ENCODE assay signal across 17 cellular contexts in the genomic region with DNA sequence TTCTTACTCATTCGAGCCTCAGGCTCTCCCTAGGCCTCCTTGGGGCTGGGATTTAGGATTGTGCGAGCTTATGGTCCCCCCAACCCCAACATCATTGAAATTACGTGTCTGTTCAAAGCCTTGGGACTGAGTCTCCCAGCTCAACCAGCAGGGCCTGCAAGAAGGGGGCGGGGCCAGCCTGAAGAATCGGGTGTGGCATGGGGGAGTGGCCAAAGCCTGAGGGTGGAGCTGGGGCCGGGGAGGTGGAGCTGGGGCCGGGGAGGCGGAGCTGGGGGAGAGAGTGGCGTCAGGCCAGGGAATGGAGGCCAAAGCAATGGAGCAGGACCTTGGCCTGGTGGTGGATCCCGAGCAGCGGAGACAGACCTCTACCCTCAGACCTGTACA. TPM values are rescaled to one million over a fixed set of nuclear protein-coding genes. Genes with fewer than 3 reads are reported as not detected.
DNase-seq lines count a peak whose midpoint lies in the region; TF ChIP-seq lines count a peak whose summit lies in the region.
"Had no signal": no experiment of that assay in that cellular context is flagged by ENCODE, and none has a peak within 500 bp of the region (broad histone marks: within the 10 kb centered on the region; RNA-seq: fewer than 3 reads in every experiment).

No MANE protein-coding gene starts in this region.

- TF ChIP-seq CTCF in glutamatergic neuron (IDR thresholded peaks at IDR 0.05; ENCODE audit: partially characterized antibody, unreplicated experiment) (no peak), osteoblast (IDR thresholded peaks at IDR 0.05; ENCODE audit: extremely low read depth, low read depth, low read length) (no peak), GM10266 (IDR thresholded peaks at IDR 0.05; ENCODE audit: control insufficient read depth, insufficient read depth, low read depth, missing control alignments) (no peak), OCI-LY7 (conservative IDR thresholded peaks at IDR 0.05; ENCODE audit: low read length) (no peak)

- H3K9me3 Mint-ChIP-seq in glutamatergic neuron (ENCODE audit: unreplicated experiment), result peaks cover 15% of the 10 kb centered on the region

- peaks cover 26% of the 10 kb centered on the region for H3K36me3 Mint-ChIP-seq in glutamatergic neuron (ENCODE audit: unreplicated experiment)
- H3K36me3 Mint-ChIP-seq: CD4-positive, CD25-positive, alpha-beta regulatory T cell had no signal

- H3K9ac ChIP-seq in ES-I3 (ENCODE audit: low read depth, low read length) (peak overlapping the region; percentile 61), HUES64 (ENCODE audit: low read depth, low read length) (peak overlapping the region; percentile 85)
- H3K9ac ChIP-seq: KMS-11 had no signal

- H3K27me3 Mint-ChIP-seq in glutamatergic neuron (ENCODE audit: unreplicated experiment), result peaks cover 10% of the 10 kb centered on the region

- CTCF ChIA-PET in OCI-LY7 (lab: Charles Lee; ENCODE audit: unreplicated experiment), result no interaction called here

- peak overlapping the region; percentile 51 for H2AFZ ChIP-seq in osteoblast (ENCODE audit: low read length)
- no peak overlapping the region for H2AFZ ChIP-seq in OCI-LY7 (ENCODE audit: low read length)

- H4K20me1 ChIP-seq in osteoblast (ENCODE audit: insufficient read depth, low read length) (no peaks in the 10 kb centered on the region), OCI-LY7 (ENCODE audit: insufficient read depth, low read length) (no peaks in the 10 kb centered on the region)

- H3K4me3 ChIP-seq in HUES64 (ENCODE audit: low read length) (peak overlapping the region; percentile 76), osteoblast (ENCODE audit: insufficient read depth, low read length) (no peak overlapping the region), OCI-LY7 (ENCODE audit: low read depth, low read length, poor library complexity, severe bottlenecking) (no peak overlapping the region)
- H3K4me3 ChIP-seq: body of pancreas had no signal

- no peaks in the 10 kb centered on the region for H3K36me3 ChIP-seq in ES-I3 (ENCODE audit: insufficient read depth, low read length)
- peaks cover 16% of the 10 kb centered on the region for H3K36me3 ChIP-seq in HUES64 (ENCODE audit: insufficient read depth, low read length)
- no peaks in the 10 kb centered on the region for H3K36me3 ChIP-seq in osteoblast (ENCODE audit: insufficient read depth, low read length)
- no peaks in the 10 kb centered on the region for H3K36me3 ChIP-seq in OCI-LY7 (ENCODE audit: insufficient read depth, low read length)

- peaks cover 6% of the 10 kb centered on the region for H3K9me3 ChIP-seq in ES-I3 (ENCODE audit: control insufficient read depth, insufficient read depth, low read length)
- peaks cover 8% of the 10 kb centered on the region; the same call in 1 of the 2 replicates for H3K9me3 ChIP-seq in HUES64 (ENCODE audit: insufficient read depth, low read depth, low read length)
- no peaks in the 10 kb centered on the region for H3K9me3 ChIP-seq in osteoblast (ENCODE audit: low read depth, low read length)
- no peaks in the 10 kb centered on the region for H3K9me3 ChIP-seq in OCI-LY7 (ENCODE audit: low read length)
- H3K9me3 ChIP-seq: body of pancreas had no signal

- POLR2A ChIA-PET in OCI-LY7 (lab: Charles Lee), result no interaction called here

- BruUV-seq in OCI-LY7 (replicated peaks; lab: Mats Ljungman, UMichigan), result no TSS peak

- no peaks in the 10 kb centered on the region for H3K27me3 ChIP-seq in HUES64 (ENCODE audit: insufficient read depth, low read length)
- H3K27me3 ChIP-seq in osteoblast (ENCODE audit: insufficient read depth, low read length), result no peaks in the 10 kb centered on the region
- H3K27me3 ChIP-seq: body of pancreas had no signal

- H3K4me3 Mint-ChIP-seq in glutamatergic neuron (ENCODE audit: unreplicated experiment), result no peak overlapping the region
- H3K4me3 Mint-ChIP-seq: CD4-positive, CD25-positive, alpha-beta regulatory T cell had no signal

- intact Hi-C loops in OCI-LY7 (cut with micrococcal nuclease; ENCODE audit: unreplicated experiment), result no loop called here

- H3K79me2 ChIP-seq in osteoblast (ENCODE audit: insufficient read depth, low read length) (no peaks in the 10 kb centered on the region), OCI-LY7 (ENCODE audit: insufficient read depth, low read depth, low read length) (no peaks in the 10 kb centered on the region)

- no peak overlapping the region for H3K27ac Mint-ChIP-seq in glutamatergic neuron (ENCODE audit: unreplicated experiment)
- H3K27ac Mint-ChIP-seq: CD4-positive, CD25-positive, alpha-beta regulatory T cell had no signal

- 38% methylated on average over 9 of the region's 11 CpGs for WGBS in HUES64

- DNase-seq in glutamatergic neuron (peak; percentile 78), osteoblast (ENCODE audit: insufficient read length, low spot score, missing footprints) (no peak), GM10266 (ENCODE audit: extremely low spot score) (no peak), NCI-H146 treated with DMSO at 0.1 percent for 48 hours (lab: John Stamatoyannopoulos, UW; ENCODE audit: unreplicated experiment) (no peak), OCI-LY7 (ENCODE audit: low spot score) (no peak)
- no peak for DNase-seq in stimulated activated naive CD4-positive, alpha-beta T cell (lab: John Stamatoyannopoulos, UW)
- DNase-seq: activated CD8-positive, alpha-beta memory T cell treated with anti-CD3 and anti-CD28 coated beads for 24 hours; activated gamma-delta T cell treated with Interleukin-2 at 50 U/mL for 16 hours; body of pancreas; CD4-positive, CD25-positive, alpha-beta regulatory T cell; GF-D8; NCI-H1694; NCI-H526 treated with DMSO at 0.1 percent for 48 hours; stimulated activated CD4-positive, alpha-beta T cell treated with anti-CD3 and anti-CD28 coated beads, Interleukin-2, amount 100 ng/mL, for 48 hours had no signal

- H3K4me1 Mint-ChIP-seq in glutamatergic neuron (ENCODE audit: low read depth, unreplicated experiment), result peaks cover 15% of the 10 kb centered on the region
- H3K4me1 Mint-ChIP-seq: CD4-positive, CD25-positive, alpha-beta regulatory T cell had no signal

- no peaks in the 10 kb centered on the region for H3K9me2 ChIP-seq in OCI-LY7 (ENCODE audit: insufficient read depth, low read length)

- H3K4me2 ChIP-seq in osteoblast (ENCODE audit: insufficient read depth, low read length), result peak overlapping the region; percentile 67
- no peak overlapping the region for H3K4me2 ChIP-seq in OCI-LY7 (ENCODE audit: low read length)
- H3K4me2 ChIP-seq: KMS-11 had no signal

- H3K27ac ChIP-seq in HUES64 (ENCODE audit: low read depth, low read length) (peak overlapping the region; percentile 84), osteoblast (ENCODE audit: low read depth, low read length) (no peak overlapping the region), OCI-LY7 (ENCODE audit: low read depth, low read length, poor library complexity, severe bottlenecking) (no peak overlapping the region)
- H3K27ac ChIP-seq: body of pancreas, KMS-11 had no signal

- H3K4me1 ChIP-seq in ES-I3 (ENCODE audit: insufficient read depth, low read length) (0 out of 2 replicates have a peak, but pooled peaks cover 11% of the 10 kb centered on the region), HUES64 (ENCODE audit: insufficient read depth, low read length) (peaks cover 11% of the 10 kb centered on the region), osteoblast (ENCODE audit: insufficient read depth, low read length) (no peaks in the 10 kb centered on the region), OCI-LY7 (ENCODE audit: insufficient read depth, low read length, poor library complexity, severe bottlenecking) (no peaks in the 10 kb centered on the region)
- H3K4me1 ChIP-seq: body of pancreas had no signal

RNA-seq across cellular contexts. Expression of a gene that starts 24.3 kb away (rescaled TPM):
- polyA plus RNA-seq in HUES64 (2013, experiment 1 of 2), result 4.4 TPM
- 4.4 TPM for polyA plus RNA-seq in HUES64 (2013, experiment 2 of 2)
- total RNA-seq in glutamatergic neuron (ENCODE audit: unreplicated experiment) (0.32 TPM), osteoblast (2.9 and 3.5 TPM in 2 replicates), OCI-LY7 (2022) (not detected in 2 replicates)
- total RNA-seq in OCI-LY7 (2014; rRNA removed; shearing (Covaris generic)), result not detected in 2 replicates
- total RNA-seq: CD4-positive, CD25-positive, alpha-beta regulatory T cell had no signal
- polyA plus RNA-seq: CD4-positive, CD25-positive, alpha-beta regulatory T cell had no signal
